ENCODE assay signal across 1 cellular context in the genomic region with DNA sequence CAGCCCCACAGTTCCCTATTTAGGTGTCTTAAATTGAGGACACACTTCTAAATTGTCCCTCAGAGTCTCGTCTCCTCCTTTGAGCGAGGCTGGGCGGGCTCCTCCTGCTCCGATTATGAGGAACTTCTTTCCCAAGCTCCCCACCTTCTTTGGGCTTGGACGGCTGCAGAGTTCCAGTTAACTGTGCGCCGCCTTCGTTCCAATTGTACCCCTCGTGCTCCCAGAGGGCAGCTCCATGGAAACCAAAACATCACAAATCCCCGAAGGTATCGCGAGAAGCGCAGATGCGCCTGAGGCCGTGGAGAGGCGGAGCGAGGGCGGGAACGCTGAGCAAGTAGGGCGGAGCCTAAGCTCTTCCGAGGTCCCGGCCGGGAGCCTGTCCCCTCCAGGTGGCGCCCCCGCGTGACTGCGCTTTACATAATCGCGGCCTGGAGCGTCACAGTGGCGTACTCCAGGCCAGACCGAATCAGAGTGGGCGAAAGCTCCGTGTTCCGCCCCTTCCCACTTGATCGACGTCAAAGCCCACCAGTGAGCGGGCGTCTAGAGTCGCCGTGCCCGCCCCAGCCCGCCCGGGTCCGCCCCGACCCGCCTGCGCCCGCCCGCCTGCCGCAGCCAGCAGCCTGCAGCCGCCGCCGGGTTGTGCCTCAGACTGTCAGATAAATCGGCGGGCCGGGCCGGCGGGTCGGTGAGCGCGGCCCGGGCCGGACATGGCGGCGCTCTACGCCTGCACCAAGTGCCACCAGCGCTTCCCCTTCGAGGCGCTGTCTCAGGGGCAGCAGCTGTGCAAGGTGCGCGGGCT.
TF ChIP-seq lines count a peak whose summit lies in the region.

A gene (plus strand): TSS at position 588 of the 799 bp plus-strand sequence. CDS start 120 bp downstream, at position 708.

TF ChIP-seq in HEK293, 187 proteins besides CTCF, POLR2A, EP300 and RAD21 (continued from another document):
- TF ChIP-seq, protein P1, sequence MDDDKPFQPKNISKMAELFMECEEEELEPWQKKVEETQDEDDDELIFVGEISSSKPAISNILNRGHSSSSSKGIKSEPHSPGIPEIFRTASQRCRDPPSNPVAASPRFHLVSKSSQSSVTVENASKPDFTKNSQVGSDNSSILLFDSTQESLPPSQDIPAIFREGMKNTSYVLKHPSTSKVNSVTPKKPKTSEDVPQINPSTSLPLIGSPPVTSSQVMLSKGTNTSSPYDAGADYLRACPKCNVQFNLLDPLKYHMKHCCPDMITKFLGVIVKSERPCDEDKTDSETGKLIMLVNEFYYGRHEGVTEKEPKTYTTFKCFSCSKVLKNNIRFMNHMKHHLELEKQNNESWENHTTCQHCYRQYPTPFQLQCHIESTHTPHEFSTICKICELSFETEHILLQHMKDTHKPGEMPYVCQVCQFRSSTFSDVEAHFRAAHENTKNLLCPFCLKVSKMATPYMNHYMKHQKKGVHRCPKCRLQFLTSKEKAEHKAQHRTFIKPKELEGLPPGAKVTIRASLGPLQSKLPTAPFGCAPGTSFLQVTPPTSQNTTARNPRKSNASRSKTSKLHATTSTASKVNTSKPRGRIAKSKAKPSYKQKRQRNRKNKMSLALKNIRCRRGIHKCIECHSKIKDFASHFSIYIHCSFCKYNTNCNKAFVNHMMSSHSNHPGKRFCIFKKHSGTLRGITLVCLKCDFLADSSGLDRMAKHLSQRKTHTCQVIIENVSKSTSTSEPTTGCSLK (tag by site-specific recombination; IDR thresholded peaks at IDR 0.05): no peak
- TF ChIP-seq SCRT2 (tag by site-specific recombination; IDR thresholded peaks at IDR 0.05) (no peak; the same call in 1 of the 2 replicates), ZNF555 (tag by site-specific recombination; conservative IDR thresholded peaks at IDR 0.05) (no peak), ZNF211 (tag by site-specific recombination; IDR thresholded peaks at IDR 0.05; ENCODE audit: low read depth) (no peak), WT1 (tag by site-specific recombination; IDR thresholded peaks at IDR 0.05) (no peak), MZF1 (tag by site-specific recombination; IDR thresholded peaks at IDR 0.05; ENCODE audit: borderline replicate concordance) (no peak), GLIS2 (tag by site-specific recombination; IDR thresholded peaks at IDR 0.05) (peak; percentile 97), ZBTB17 (tag by site-specific recombination; IDR thresholded peaks at IDR 0.05) (peak; percentile 76), ZNF701 (tag by site-specific recombination; IDR thresholded peaks at IDR 0.05) (no peak), ZNF670 (tag by site-specific recombination; IDR thresholded peaks at IDR 0.05; ENCODE audit: low read depth) (no peak), EGR2 (tag by site-specific recombination; IDR thresholded peaks at IDR 0.05; ENCODE audit: low read depth) (0 out of 2 replicates have a peak, but pooled peaks have one; percentile 28), ZNF335 (tag by site-specific recombination; conservative IDR thresholded peaks at IDR 0.05) (peak; percentile 66), ZNF837 (tag by site-specific recombination; IDR thresholded peaks at IDR 0.05) (no peak), ZEB2 (tag by site-specific recombination; IDR thresholded peaks at IDR 0.05) (peak; percentile 46), FEZF1 (tag by site-specific recombination; IDR thresholded peaks at IDR 0.05) (no peak), ZNF785 (tag by site-specific recombination; IDR thresholded peaks at IDR 0.05) (no peak), ZNF324 (tag by site-specific recombination; IDR thresholded peaks at IDR 0.05) (peak; percentile 74; the same call in 1 of the 2 replicates), IKZF3 (tag by site-specific recombination; IDR thresholded peaks at IDR 0.05) (peak; percentile 21; the same call in 1 of the 2 replicates), ZNF138 (tag by site-specific recombination; IDR thresholded peaks at IDR 0.05; ENCODE audit: borderline replicate concordance) (no peak), PRDM1 (tag by site-specific recombination; IDR thresholded peaks at IDR 0.05) (no peak), ZNF155 (tag by site-specific recombination; IDR thresholded peaks at IDR 0.05) (no peak), ZNF629 (tag by site-specific recombination; IDR thresholded peaks at IDR 0.05) (peak; percentile 98), ZNF549 (tag by site-specific recombination; IDR thresholded peaks at IDR 0.05) (peak; percentile 99), ZSCAN30 (tag by site-specific recombination; IDR thresholded peaks at IDR 0.05) (peak; percentile 80; the same call in 1 of the 2 replicates), ZIC2 (tag by site-specific recombination; IDR thresholded peaks at IDR 0.05) (peak; percentile 63)
- TF ChIP-seq, protein P2, sequence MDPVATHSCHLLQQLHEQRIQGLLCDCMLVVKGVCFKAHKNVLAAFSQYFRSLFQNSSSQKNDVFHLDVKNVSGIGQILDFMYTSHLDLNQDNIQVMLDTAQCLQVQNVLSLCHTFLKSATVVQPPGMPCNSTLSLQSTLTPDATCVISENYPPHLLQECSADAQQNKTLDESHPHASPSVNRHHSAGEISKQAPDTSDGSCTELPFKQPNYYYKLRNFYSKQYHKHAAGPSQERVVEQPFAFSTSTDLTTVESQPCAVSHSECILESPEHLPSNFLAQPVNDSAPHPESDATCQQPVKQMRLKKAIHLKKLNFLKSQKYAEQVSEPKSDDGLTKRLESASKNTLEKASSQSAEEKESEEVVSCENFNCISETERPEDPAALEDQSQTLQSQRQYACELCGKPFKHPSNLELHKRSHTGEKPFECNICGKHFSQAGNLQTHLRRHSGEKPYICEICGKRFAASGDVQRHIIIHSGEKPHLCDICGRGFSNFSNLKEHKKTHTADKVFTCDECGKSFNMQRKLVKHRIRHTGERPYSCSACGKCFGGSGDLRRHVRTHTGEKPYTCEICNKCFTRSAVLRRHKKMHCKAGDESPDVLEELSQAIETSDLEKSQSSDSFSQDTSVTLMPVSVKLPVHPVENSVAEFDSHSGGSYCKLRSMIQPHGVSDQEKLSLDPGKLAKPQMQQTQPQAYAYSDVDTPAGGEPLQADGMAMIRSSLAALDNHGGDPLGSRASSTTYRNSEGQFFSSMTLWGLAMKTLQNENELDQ (tag by site-specific recombination; IDR thresholded peaks at IDR 0.05; ENCODE audit: low read depth): no peak
- TF ChIP-seq, protein P3, sequence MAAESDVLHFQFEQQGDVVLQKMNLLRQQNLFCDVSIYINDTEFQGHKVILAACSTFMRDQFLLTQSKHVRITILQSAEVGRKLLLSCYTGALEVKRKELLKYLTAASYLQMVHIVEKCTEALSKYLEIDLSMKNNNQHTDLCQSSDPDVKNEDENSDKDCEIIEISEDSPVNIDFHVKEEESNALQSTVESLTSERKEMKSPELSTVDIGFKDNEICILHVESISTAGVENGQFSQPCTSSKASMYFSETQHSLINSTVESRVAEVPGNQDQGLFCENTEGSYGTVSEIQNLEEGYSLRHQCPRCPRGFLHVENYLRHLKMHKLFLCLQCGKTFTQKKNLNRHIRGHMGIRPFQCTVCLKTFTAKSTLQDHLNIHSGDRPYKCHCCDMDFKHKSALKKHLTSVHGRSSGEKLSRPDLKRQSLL (tag by site-specific recombination; IDR thresholded peaks at IDR 0.05): peak; percentile 49
- TF ChIP-seq, protein P4, sequence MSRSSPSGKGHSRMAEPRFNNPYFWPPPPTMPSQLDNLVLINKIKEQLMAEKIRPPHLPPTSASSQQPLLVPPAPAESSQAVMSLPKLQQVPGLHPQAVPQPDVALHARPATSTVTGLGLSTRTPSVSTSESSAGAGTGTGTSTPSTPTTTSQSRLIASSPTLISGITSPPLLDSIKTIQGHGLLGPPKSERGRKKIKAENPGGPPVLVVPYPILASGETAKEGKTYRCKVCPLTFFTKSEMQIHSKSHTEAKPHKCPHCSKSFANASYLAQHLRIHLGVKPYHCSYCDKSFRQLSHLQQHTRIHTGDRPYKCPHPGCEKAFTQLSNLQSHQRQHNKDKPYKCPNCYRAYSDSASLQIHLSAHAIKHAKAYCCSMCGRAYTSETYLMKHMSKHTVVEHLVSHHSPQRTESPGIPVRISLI (tag by site-specific recombination; IDR thresholded peaks at IDR 0.05): no peak
